9 cellular contexts compared by ENCODE assay signal in the genomic region with DNA sequence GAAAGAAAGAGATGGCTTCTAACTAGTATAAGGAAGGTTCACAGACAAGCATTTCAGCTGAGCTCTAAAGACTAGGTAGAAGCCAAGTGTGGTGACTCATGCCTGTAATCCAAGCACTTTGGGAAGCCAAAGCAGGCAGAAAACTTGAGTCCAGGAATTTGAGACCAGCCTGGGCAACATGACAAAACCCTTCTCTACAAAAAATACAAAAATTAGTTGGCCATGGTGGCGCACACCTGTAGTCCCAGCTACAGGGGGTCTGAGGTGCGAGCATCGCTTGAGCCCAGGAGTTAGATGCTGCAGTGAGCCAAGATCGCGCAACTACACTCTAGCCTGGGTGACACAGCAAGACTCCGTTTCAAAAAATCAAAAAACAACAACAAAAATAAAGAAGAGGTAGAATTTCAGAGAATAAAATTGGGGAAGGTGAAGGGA. TPM values are rescaled to one million over a fixed set of nuclear protein-coding genes. Genes with fewer than 3 reads are reported as not detected.
A peak's percentile ranks its signal among the peaks of the same experiment; 100 is the strongest.
DNase-seq lines count a peak whose midpoint lies in the region; ATAC-seq and TF ChIP-seq lines count a peak whose summit lies in the region.
"Had no signal": no experiment of that assay in that cellular context is flagged by ENCODE, and none has a peak within 500 bp of the region (broad histone marks: within the 10 kb centered on the region; RNA-seq: fewer than 3 reads in every experiment).

No MANE protein-coding gene starts in this region.

- TF ChIP-seq CTCF in right atrium auricular region (IDR thresholded peaks at IDR 0.05) (no peak), astrocyte of the cerebellum (IDR thresholded peaks at IDR 0.05; ENCODE audit: low read depth, low read length, missing control alignments) (no peak)

- peak; percentile 45 for ATAC-seq in Right ventricle myocardium inferior
- no peak for ATAC-seq in HG02798 (IDR thresholded peaks at IDR 0.05; ENCODE audit: poor library complexity, unreplicated experiment)
- ATAC-seq in HG03469 (IDR thresholded peaks at IDR 0.05; ENCODE audit: unreplicated experiment), result no peak

- H3K9me3 ChIP-seq in right atrium auricular region, result no peaks in the 10 kb centered on the region

- DNase-seq in Right ventricle myocardium inferior (ENCODE audit: missing footprints) (peak; percentile 16), right atrium auricular region (ENCODE audit: low spot score) (no peak), astrocyte of the cerebellum (ENCODE audit: low read depth) (peak; percentile 85), hepatic stellate cell (ENCODE audit: low spot score) (peak; percentile 46), globus pallidus (ENCODE audit: low spot score) (no peak), activated gamma-delta T cell treated with Interleukin-2 at 50 U/mL for 16 hours (no peak)
- DNase-seq: KG1 had no signal

- intact Hi-C loops in Right ventricle myocardium inferior (cut with DNase I), result no loop called here

- peaks cover 0 to 19% of the 10 kb centered on the region in 2 donors for H3K4me1 ChIP-seq in right atrium auricular region

- H3K4me3 ChIP-seq in right atrium auricular region, result no peak overlapping the region
- no peak overlapping the region for H3K4me3 ChIP-seq in astrocyte of the cerebellum (ENCODE audit: low read depth, low read length)

- in situ Hi-C loops in astrocyte of the cerebellum (cut with HindIII; ENCODE audit: low sequenced_read_pairs), result no loop called here

- no peaks in the 10 kb centered on the region for H3K27me3 ChIP-seq in right atrium auricular region

- H3K27ac ChIP-seq in right atrium auricular region, result peak overlapping the region in 1 of 2 donors; percentile 19

- H3K36me3 ChIP-seq in right atrium auricular region, result no peaks in the 10 kb centered on the region

RNA-seq across cellular contexts. Expression of a gene that starts 27.8 kb away (rescaled TPM):
- 21.9 TPM for total RNA-seq in Right ventricle myocardium inferior
- total RNA-seq in right atrium auricular region, result 10 to 100 TPM; 11.9 to 16.5 TPM

RNA-seq across cellular contexts. Expression of a gene that starts 42.6 kb away (rescaled TPM):
- total RNA-seq in Right ventricle myocardium inferior (108 TPM), right atrium auricular region (10 to 100 TPM; 54.4 to 81.2 TPM)

Comparison
In these comparisons a context has a peak if more than half of its experiments do, and no peak if none do; other contexts are left out.
1. DNase-seq: peak in Right ventricle myocardium inferior (single experiment), astrocyte of the cerebellum (single experiment) and hepatic stellate cell (single experiment); none in right atrium auricular region (single experiment), globus pallidus (single experiment) and activated gamma-delta T cell treated with Interleukin-2 at 50 U/mL for 16 hours (single experiment).